In the genomic region with DNA sequence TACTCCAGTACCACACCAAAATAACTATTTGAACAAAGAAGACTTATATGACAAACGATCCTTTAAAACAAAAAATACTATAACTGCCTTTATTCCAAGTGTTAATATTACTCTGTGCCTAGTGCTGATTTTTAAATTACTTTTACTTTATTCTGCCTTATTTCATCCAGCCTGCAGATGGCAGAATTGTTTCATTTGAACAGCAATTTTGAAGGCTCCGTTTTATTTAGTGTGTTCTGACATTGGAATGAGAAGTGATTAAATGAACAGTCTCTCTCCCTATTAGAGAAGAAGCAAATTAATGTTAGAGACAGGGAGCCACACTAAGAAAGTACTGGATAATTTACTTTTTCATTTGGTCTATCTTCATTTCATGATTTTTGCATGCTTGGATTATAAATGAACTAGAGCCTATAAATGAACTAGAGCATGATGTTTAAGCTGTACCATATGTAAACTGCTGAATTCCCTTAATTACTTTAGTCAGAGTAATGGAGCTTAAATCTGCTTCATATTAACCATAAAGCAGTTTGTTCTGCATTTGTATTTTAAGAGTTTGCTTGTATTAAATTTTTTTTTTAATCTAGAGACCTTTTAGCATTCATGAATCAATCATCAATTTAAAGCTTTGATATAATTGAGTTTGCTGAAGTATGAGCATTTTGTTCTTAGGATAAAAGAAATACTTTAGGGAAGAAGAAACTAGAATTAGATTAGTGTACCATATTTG, we compare ENCODE assay signal across 8 cellular contexts. TPM values are rescaled to one million over a fixed set of nuclear protein-coding genes. Genes with fewer than 3 reads are reported as not detected.
DNase-seq lines count a peak whose midpoint lies in the region; ATAC-seq, FAIRE-seq and TF ChIP-seq lines count a peak whose summit lies in the region.

No MANE protein-coding gene starts in this region.

- 7 to 12% (median 9%) methylated on average over 2 of the region's 2 CpGs for WGBS in small intestine, 3 donors

- ATAC-seq in activated B cell treated with CpG ODN at 0.5 μM for 24 hours (ENCODE audit: low read depth) (peak; percentile 50), Right ventricle myocardium superior (ENCODE audit: poor library complexity) (peak; percentile 72)

- no peaks in the 10 kb centered on the region for H3K27me3 Mint-ChIP-seq in activated B cell treated with CpG ODN at 0.5 μM for 24 hours

- peaks cover 3 to 5% of the 10 kb centered on the region in 2 donors for H3K4me1 ChIP-seq in small intestine (ENCODE audit: control insufficient read depth in 2 of 2, insufficient read depth in 1 of 2, low read depth in 1 of 2, low read length in 1 of 2)

- CTCF ChIA-PET in activated B cell treated with CpG ODN at 0.5 μM for 24 hours (lab: Charles Lee), result interaction anchor here (0.6 to 6.5 kb wide), 25 partner anchors 10 to 560 kb away, joined by 3 to 105 read pairs (median 4); a partner anchor contains a TSS

- no peaks in the 10 kb centered on the region for H3K9me3 Mint-ChIP-seq in activated B cell treated with CpG ODN at 0.5 μM for 24 hours

- H3K27ac Mint-ChIP-seq in activated B cell treated with CpG ODN at 0.5 μM for 24 hours, result no peak overlapping the region

- FAIRE-seq in small intestine (lab: Jason Lieb, UNC), result no peak

- TF ChIP-seq CTCF in GM10266 (IDR thresholded peaks at IDR 0.05; ENCODE audit: control insufficient read depth, insufficient read depth, low read depth, missing control alignments) (peak; percentile 66), activated B cell treated with CpG ODN at 0.5 μM for 24 hours (IDR thresholded peaks at IDR 0.05) (peak; percentile 63)

- POLR2A ChIA-PET in activated B cell treated with CpG ODN at 0.5 μM for 24 hours (lab: Charles Lee), result interaction anchor here (0.5 to 0.9 kb wide), 2 partner anchors 88 to 465 kb away, joined by 4 read pairs; no protein-coding TSS in a partner anchor

- no peaks in the 10 kb centered on the region for H3K9me3 ChIP-seq in small intestine (ENCODE audit: control insufficient read depth, low read depth)

- DNase-seq in AG08395 (ENCODE audit: low spot score), result peak; percentile 31
- DNase-seq in GM10266 (ENCODE audit: extremely low spot score), result no peak
- peak; percentile 55 to 57 for DNase-seq in NCI-H2081 (lab: John Stamatoyannopoulos, UW)
- DNase-seq in activated B cell treated with CpG ODN at 0.5 μM for 24 hours, result no peak
- no peak for DNase-seq in Right ventricle myocardium superior
- peak; percentile 51 for DNase-seq in small intestine
- DNase-seq in islet precursor cell, result no peak
- DNase-seq in posterior vena cava (ENCODE audit: low spot score), result no peak

- no peak overlapping the region for H3K4me3 Mint-ChIP-seq in activated B cell treated with CpG ODN at 0.5 μM for 24 hours

- no peaks in the 10 kb centered on the region for H3K36me3 ChIP-seq in small intestine (ENCODE audit: control insufficient read depth in 2 of 2, insufficient read depth in 2 of 2, low read length in 2 of 2)

- H3K27ac ChIP-seq in small intestine (ENCODE audit: low read depth in 1 of 2, low read length in 1 of 2), result no peak overlapping the region

- H3K27me3 ChIP-seq in small intestine (ENCODE audit: control insufficient read depth in 2 of 2, insufficient read depth in 2 of 2, low read length in 2 of 2), result no peaks in the 10 kb centered on the region

- peaks cover 6% of the 10 kb centered on the region for H3K36me3 Mint-ChIP-seq in activated B cell treated with CpG ODN at 0.5 μM for 24 hours (ENCODE audit: low read depth)

- H3K4me3 ChIP-seq in small intestine (ENCODE audit: low read depth in 1 of 2, low read length in 2 of 2), result no peak overlapping the region

- H3K4me1 Mint-ChIP-seq in activated B cell treated with CpG ODN at 0.5 μM for 24 hours, result peaks cover 8% of the 10 kb centered on the region

- intact Hi-C loops in activated B cell treated with CpG ODN at 0.5 μM for 24 hours (cut with micrococcal nuclease) (loop anchor here (1.0 to 5.0 kb wide), 8 partner anchors 73 to 1341 kb away; no protein-coding TSS in a partner anchor), Right ventricle myocardium superior (cut with DNase I) (loop anchor here (5.0 kb wide), 1 partner anchor 466 kb away; no protein-coding TSS in a partner anchor), posterior vena cava (cut with DNase I) (loop anchor here in 1 of 2 donors (5.0 kb wide), 2 partner anchors 466 to 561 kb away; no protein-coding TSS in a partner anchor)

RNA-seq across cellular contexts. Expression of a gene that starts 9.8 kb away (rescaled TPM):
- 18.1 and 18.6 TPM in 2 replicates for total RNA-seq in activated B cell treated with CpG ODN at 0.5 μM for 24 hours
- total RNA-seq in Right ventricle myocardium superior, result 140 TPM
- 10 to 100 TPM; 15.7 to 29.0 (median 26.8) TPM for polyA plus RNA-seq in small intestine
- 10 to 100 TPM; 26.9 to 28.2 TPM for total RNA-seq in posterior vena cava

RNA-seq across cellular contexts. Expression of a gene that starts 10.1 kb away (rescaled TPM):
- 17.8 and 18.7 TPM in 2 replicates for total RNA-seq in activated B cell treated with CpG ODN at 0.5 μM for 24 hours
- 22.7 TPM for total RNA-seq in Right ventricle myocardium superior
- polyA plus RNA-seq in small intestine, result 10 to 100 TPM; 25.4 to 36.2 (median 34.7) TPM
- total RNA-seq in posterior vena cava, result 10 to 100 TPM; 23.0 to 31.1 TPM

Comparison
In these comparisons a context has a peak if more than half of its experiments do, and no peak if none do; other contexts are left out.
1. DNase-seq: peak in AG08395 (single experiment), NCI-H2081 (2 of 2) and small intestine (single experiment); none in GM10266 (single experiment), activated B cell treated with CpG ODN at 0.5 μM for 24 hours (single experiment), Right ventricle myocardium superior (single experiment), islet precursor cell (single experiment) and posterior vena cava (single experiment).